In the genomic region with DNA sequence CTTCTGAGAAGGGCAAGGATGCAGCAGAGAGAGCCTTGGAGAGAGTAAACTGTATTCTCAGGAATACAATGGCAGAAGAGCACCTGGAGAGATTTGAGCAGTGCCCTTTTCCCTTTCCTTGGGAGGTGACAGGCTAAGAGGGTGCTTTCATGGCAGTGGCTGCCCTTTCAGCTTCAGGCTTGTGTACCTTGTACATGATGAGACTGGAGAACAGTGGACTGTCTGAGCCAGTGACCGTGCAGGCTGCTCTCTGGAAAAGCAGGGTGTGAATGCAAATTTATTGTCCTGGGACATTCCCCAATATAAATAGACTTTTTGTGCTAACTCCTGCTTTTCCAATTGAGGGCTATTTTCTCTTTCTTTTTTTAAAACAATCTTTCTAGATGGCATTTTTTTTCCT, we compare ENCODE assay signal across 19 cellular contexts.
"Had no signal": no experiment of that assay in that cellular context is flagged by ENCODE, and none has a peak within 500 bp of the region (broad histone marks: within the 10 kb centered on the region; RNA-seq: fewer than 3 reads in every experiment).

No MANE protein-coding gene starts in this region.

- H3K36me3 ChIP-seq: neural progenitor cell, sigmoid colon, tibial nerve had no signal

- DNase-seq: effector CD4-positive, alpha-beta T cell; foreskin melanocyte; head of caudate nucleus; hippocampal formation; left colon; mammary epithelial cell; nucleus accumbens; sigmoid colon; stimulated activated CD4-positive, alpha-beta T cell treated with anti-CD3 and anti-CD28 coated beads, Interleukin-2, amount 100 ng/mL, for 24 hours; stimulated activated CD4-positive, alpha-beta T cell treated with anti-CD3 and anti-CD28 coated beads, Interleukin-4, amount 100 ng/mL, for 4 hours; stimulated activated naive B cell treated with anti-CD40 and anti-IgM and Interleukin-4, amounts not matched to agents 10 μg/mL and 1 μg/mL and 100 μg/mL, for 72 hours; stimulated activated naive CD8-positive, alpha-beta T cell treated with anti-CD3 and anti-CD28 coated beads, Interleukin-15, amount 100 ng/mL, for 72 hours; testis had no signal

- H3K4me1 ChIP-seq: neural progenitor cell had no signal

- H2AFZ ChIP-seq: neural progenitor cell, parathyroid adenoma had no signal

- H3K9ac ChIP-seq: neural progenitor cell, parathyroid adenoma had no signal

- H3K79me2 ChIP-seq: parathyroid adenoma had no signal

- H3K9me3 ChIP-seq: sigmoid colon, testis, tibial nerve had no signal

- H3K4me2 ChIP-seq: neural progenitor cell had no signal

- H3K27ac ChIP-seq: coronary artery, neural progenitor cell, parathyroid adenoma, sigmoid colon, skin epidermis, testis, tibial nerve had no signal

- H3K27me3 ChIP-seq: neural progenitor cell, sigmoid colon, testis, tibial nerve had no signal

- ATAC-seq: left colon; natural killer cell treated with Interleukin-12 subunit alpha and Interleukin-12 subunit beta and Interleukin-15 and Interleukin-18, amount 100 ng/mL, for 72 hours; stimulated activated naive B cell treated with anti-CD40 and anti-IgM and Interleukin-4, amounts not matched to agents 10 μg/mL and 1 μg/mL and 100 μg/mL, for 72 hours; stimulated activated naive CD8-positive, alpha-beta T cell treated with anti-CD3 and anti-CD28 coated beads, Interleukin-15, amount 100 ng/mL, for 72 hours had no signal

- H3K4me3 ChIP-seq: coronary artery, neural progenitor cell, sigmoid colon, skin epidermis, testis, tibial nerve had no signal
